In the genomic region with DNA sequence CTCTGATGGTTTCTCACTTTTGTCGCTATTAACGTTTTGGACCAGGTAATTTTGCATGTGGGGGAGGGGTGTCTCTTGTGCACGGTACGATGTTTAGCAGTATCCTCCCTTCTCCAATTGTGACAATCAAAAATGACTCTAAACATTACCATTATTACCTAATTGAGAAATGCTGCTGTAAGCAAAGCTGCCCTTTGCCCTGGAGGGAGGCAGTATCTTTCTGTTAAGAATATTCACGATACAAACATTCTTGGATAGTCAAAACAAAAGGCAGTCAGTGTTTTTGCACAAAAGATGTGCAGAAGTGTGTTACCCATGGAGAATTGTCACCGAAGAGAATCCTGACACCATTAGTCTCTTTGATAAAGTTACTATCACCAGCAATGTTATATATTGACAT, we compare ENCODE assay signal across 23 cellular contexts. TPM values are rescaled to one million over a fixed set of nuclear protein-coding genes. Genes with fewer than 3 reads are reported as not detected.
DNase-seq lines count a peak whose midpoint lies in the region; ATAC-seq, FAIRE-seq and TF ChIP-seq lines count a peak whose summit lies in the region.
"Had no signal": no experiment of that assay in that cellular context is flagged by ENCODE, and none has a peak within 500 bp of the region (broad histone marks: within the 10 kb centered on the region; RNA-seq: fewer than 3 reads in every experiment).

No MANE protein-coding gene starts in this region.

- no peak for FAIRE-seq in HepG2 (lab: Jason Lieb, UNC)
- no peak for FAIRE-seq in K562 (lab: Jason Lieb, UNC)
- FAIRE-seq: A204.1, GM12892 had no signal

- TF ChIP-seq RAD21 in HepG2 (CRISPR knock-in tag; IDR thresholded peaks at IDR 0.05) (no peak), K562 (CRISPR knock-in tag; conservative IDR thresholded peaks at IDR 0.05 in 1 of 2, IDR thresholded peaks at IDR 0.05 in 1 of 2) (no peak)

- H3K27ac Mint-ChIP-seq in activated T-cell treated with anti-CD3 and anti-CD28 coated beads, Interleukin-2, amount 50 U/mL, for 24 hours: peak overlapping the region; percentile 22
- H3K27ac Mint-ChIP-seq: B cell had no signal

- H3K4me2 ChIP-seq in HepG2 (ENCODE audit: low read depth, low read length): no peak overlapping the region
- no peak overlapping the region for H3K4me2 ChIP-seq in K562 (ENCODE audit: insufficient read depth, low read length)
- H3K4me2 ChIP-seq: BLaER1 had no signal

- WGBS in HepG2 (ENCODE audit: low lambda C conversion rate): 93% methylated on average over 6 of the region's 6 CpGs
- WGBS in right lobe of liver (ENCODE audit: insufficient coverage, low coverage, low lambda C conversion rate, missing lambda C conversion rate): 72% methylated on average over 6 of the region's 6 CpGs
- WGBS in K562 (ENCODE audit: insufficient coverage, low coverage, missing lambda C conversion rate): 81% methylated on average over 6 of the region's 6 CpGs

- H3K27ac ChIP-seq in HepG2 (ENCODE audit: extremely low read length, insufficient read depth, low read length) (no peak overlapping the region), right lobe of liver (no peak overlapping the region), K562 (ENCODE audit: extremely low read depth, low read depth, low read length) (no peak overlapping the region), coronary artery (no peak overlapping the region)
- H3K27ac ChIP-seq: 22Rv1, BLaER1, C4-2B had no signal

- H3K4me3 ChIP-seq in HepG2 (replicated peaks in 1 of 3; ENCODE audit: insufficient read depth in 1 of 3, low read depth in 2 of 3, low read length in 3 of 3) (no peak overlapping the region), right lobe of liver (no peak overlapping the region), K562 (no peak overlapping the region), coronary artery (no peak overlapping the region)
- H3K4me3 ChIP-seq: BLaER1 had no signal

- peaks cover 80% of the 10 kb centered on the region for H3K36me3 Mint-ChIP-seq in activated T-cell treated with anti-CD3 and anti-CD28 coated beads, Interleukin-2, amount 50 U/mL, for 24 hours (ENCODE audit: low read depth)

- H3K4me1 ChIP-seq in HepG2 (ENCODE audit: insufficient read depth, low read length) (peaks cover 54% of the 10 kb centered on the region), right lobe of liver (no peaks in the 10 kb centered on the region), K562 (replicated peaks in 1 of 2; ENCODE audit: control insufficient read depth in 2 of 2, insufficient read depth in 2 of 2, low read length in 2 of 2) (no peaks in the 10 kb centered on the region; a peak in 2 of 5 replicates)

- TF ChIP-seq EP300 in HepG2 (IDR thresholded peaks at IDR 0.05; ENCODE audit: low read depth in 2 of 2, low read length in 2 of 2) (no peak), HepG2 (CRISPR knock-in tag; IDR thresholded peaks at IDR 0.05; ENCODE audit: borderline replicate concordance) (no peak), K562 (IDR thresholded peaks at IDR 0.05; ENCODE audit: low read length) (no peak)

- no peaks in the 10 kb centered on the region for H3K9me1 ChIP-seq in K562 (ENCODE audit: control insufficient read depth, insufficient read depth, low read length)

- in situ Hi-C loops in HepG2 (cut with HindIII; ENCODE audit: extremely low pct_ligation_motif_present, low pct_unique_long_range_greater_than_20kb): no loop called here
- in situ Hi-C loops in K562 (cut with MboI): no loop called here

- no peak overlapping the region for H3K9ac ChIP-seq in HepG2 (ENCODE audit: insufficient read depth, low read depth, low read length)
- no peak overlapping the region for H3K9ac ChIP-seq in K562 (ENCODE audit: insufficient read depth in 1 of 2, low read depth in 2 of 2, low read length in 2 of 2)
- H3K9ac ChIP-seq: BLaER1 had no signal

- BruUV-seq in HepG2 (replicated peaks; lab: Mats Ljungman, UMichigan) (no TSS peak), K562 (replicated peaks; lab: Mats Ljungman, UMichigan) (no TSS peak)

- H2AFZ ChIP-seq in HepG2 (ENCODE audit: low read length) (no peak overlapping the region), K562 (ENCODE audit: low read depth, low read length) (no peak overlapping the region)

- no peak overlapping the region for H3K4me3 Mint-ChIP-seq in activated T-cell treated with anti-CD3 and anti-CD28 coated beads, Interleukin-2, amount 50 U/mL, for 24 hours
- H3K4me3 Mint-ChIP-seq: B cell; CD4-positive, CD25-positive, alpha-beta regulatory T cell; CD8-positive, alpha-beta memory T cell had no signal

- CTCF ChIA-PET in HepG2 (lab: Yijun Ruan, JAX; ENCODE audit: low intra/inter-chr PET ratio, low total read pairs): no interaction called here
- CTCF ChIA-PET in K562 (lab: Yijun Ruan, JAX; ENCODE audit: low intra/inter-chr PET ratio): no interaction called here

- H3K79me2 ChIP-seq in HepG2 (ENCODE audit: insufficient read depth, low read length) (peaks cover 42% of the 10 kb centered on the region), K562 (ENCODE audit: control insufficient read depth, insufficient read depth, low read length) (peaks cover 53% of the 10 kb centered on the region)

- TF ChIP-seq CTCF in HepG2 (CRISPR knock-in tag; IDR thresholded peaks at IDR 0.05) (no peak), right lobe of liver (IDR thresholded peaks at IDR 0.05) (no peak), K562 (IDR thresholded peaks at IDR 0.05 in 2 of 3, conservative IDR thresholded peaks at IDR 0.05 in 1 of 3; ENCODE audit: insufficient read depth in 2 of 3, low read depth in 1 of 3, low read length in 3 of 3) (no peak), coronary artery (IDR thresholded peaks at IDR 0.05) (no peak)

- H3K27me3 Mint-ChIP-seq in activated T-cell treated with anti-CD3 and anti-CD28 coated beads, Interleukin-2, amount 50 U/mL, for 24 hours: no peaks in the 10 kb centered on the region
- H3K27me3 Mint-ChIP-seq: B cell; CD4-positive, CD25-positive, alpha-beta regulatory T cell; CD8-positive, alpha-beta memory T cell had no signal

- peaks cover 46% of the 10 kb centered on the region for H3K4me1 Mint-ChIP-seq in activated T-cell treated with anti-CD3 and anti-CD28 coated beads, Interleukin-2, amount 50 U/mL, for 24 hours (ENCODE audit: low read depth)

- POLR2A ChIA-PET in HepG2 (lab: Yijun Ruan, JAX): interaction anchor here (0.8 to 2.0 kb wide), 3 partner anchors 10 to 15 kb away, joined by 3 to 7 read pairs (median 5); partner anchors contain the start of gene MALSU1
- POLR2A ChIA-PET in K562 (lab: Yijun Ruan, JAX): interaction anchor here (0.7 to 1.7 kb wide), 2 partner anchors 9 kb away, joined by 3 to 4 read pairs; no protein-coding TSS in a partner anchor

- no peak for ATAC-seq in HepG2
- ATAC-seq in right lobe of liver: no peak
- ATAC-seq in K562: no peak
- ATAC-seq in HG03521 (IDR thresholded peaks at IDR 0.05; ENCODE audit: unreplicated experiment): no peak

- TF ChIP-seq POLR2A in HepG2 (IDR thresholded peaks at IDR 0.05; ENCODE audit: insufficient read depth in 1 of 2, low read depth in 2 of 2, low read length in 2 of 2) (no peak), right lobe of liver (IDR thresholded peaks at IDR 0.05) (no peak), K562 (conservative IDR thresholded peaks at IDR 0.05) (no peak)

- H3K27me3 ChIP-seq in HepG2 (ENCODE audit: control insufficient read depth in 1 of 2, insufficient read depth in 2 of 2, low read length in 2 of 2): no peaks in the 10 kb centered on the region
- H3K27me3 ChIP-seq in right lobe of liver: no peaks in the 10 kb centered on the region
- no peaks in the 10 kb centered on the region for H3K27me3 ChIP-seq in K562 (ENCODE audit: control insufficient read depth in 2 of 2, insufficient read depth in 2 of 2, low read length in 2 of 2)
- H3K27me3 ChIP-seq: BLaER1 had no signal

- H3K9me3 ChIP-seq in HepG2 (ENCODE audit: low read length): no peaks in the 10 kb centered on the region
- H3K9me3 ChIP-seq in right lobe of liver: no peaks in the 10 kb centered on the region
- H3K9me3 ChIP-seq in K562 (replicated peaks; ENCODE audit: control insufficient read depth, insufficient read depth, low read depth, low read length): no peaks in the 10 kb centered on the region
- H3K9me3 ChIP-seq: BLaER1 had no signal

- peaks cover 5% of the 10 kb centered on the region; the same call in 1 of the 2 replicates for H4K20me1 ChIP-seq in HepG2 (ENCODE audit: insufficient read depth, low read length)
- H4K20me1 ChIP-seq in K562 (replicated peaks; ENCODE audit: control insufficient read depth, insufficient read depth, low read length): no peaks in the 10 kb centered on the region

- no peak for DNase-seq in activated T-cell treated with anti-CD3 and anti-CD28 coated beads, Interleukin-2, amount 50 U/mL, for 24 hours
- no peak for DNase-seq in activated T-cell treated with anti-CD3 and anti-CD28 coated beads, Interleukin-2, amount 50 U/mL, for 48 hours
- DNase-seq in HepG2 (ENCODE audit: low spot score) (no peak), right lobe of liver (no peak), K562 (ENCODE audit: extremely low read depth in 1 of 4, low spot score in 3 of 4) (no peak), SHP77 (lab: John Stamatoyannopoulos, UW) (no peak), coronary artery (ENCODE audit: low spot score) (no peak)
- DNase-seq: Calu3; CD4-positive, CD25-positive, alpha-beta regulatory T cell; CD8-positive, alpha-beta memory T cell; DMS53; DMS79 treated with DMSO at 0.1 percent for 48 hours; GF-D8; GOT3; H7; HCEC 1CT had no signal

- H3K9me3 Mint-ChIP-seq in activated T-cell treated with anti-CD3 and anti-CD28 coated beads, Interleukin-2, amount 50 U/mL, for 24 hours: no peaks in the 10 kb centered on the region
- H3K9me3 Mint-ChIP-seq: CD8-positive, alpha-beta memory T cell had no signal

- H3K36me3 ChIP-seq in HepG2 (replicated peaks in 1 of 2; ENCODE audit: control insufficient read depth in 1 of 2, insufficient read depth in 2 of 2, low read length in 2 of 2) (peaks cover 14 to 67% of the 10 kb centered on the region in 2 experiments), right lobe of liver (peaks cover 0 to 33% (median 9%) of the 10 kb centered on the region in 4 donors), K562 (ENCODE audit: control insufficient read depth, insufficient read depth, low read length) (peaks cover 95% of the 10 kb centered on the region)

- intact Hi-C loops in HepG2 (cut with micrococcal nuclease; ENCODE audit: unreplicated experiment) (no loop called here), right lobe of liver (cut with DNase I) (no loop called here), K562 (cut with micrococcal nuclease) (no loop called here)

RNA-seq across cellular contexts. Expression of gene MALSU1, which starts 9.6 kb away (rescaled TPM):
- total RNA-seq in HepG2 (2016; rRNA removed; fragmentation: Illumina TruSeq; extraction: Trizol): 141 and 188 TPM in 2 replicates
- 55.4 and 74.4 TPM in 2 replicates for total RNA-seq in HepG2 (2016; cell fraction: cytosol; rRNA removed; fragmentation: Illumina TruSeq; extraction: Trizol; ENCODE audit: low read depth)
- total RNA-seq in HepG2 (2016; cell fraction: insoluble cytoplasmic fraction; rRNA removed; fragmentation: Illumina TruSeq; extraction: Trizol): 134 and 186 TPM in 2 replicates
- 96.1 and 111 TPM in 2 replicates for total RNA-seq in HepG2 (2016; cell fraction: membrane; rRNA removed; fragmentation: Illumina TruSeq; extraction: Trizol)
- total RNA-seq in HepG2 (2016; cell fraction: nucleus; rRNA removed; fragmentation: Illumina TruSeq; extraction: Trizol): 49.1 and 52.9 TPM in 2 replicates
- polyA plus RNA-seq in HepG2 (2011; rRNA removed): 51.6 and 72.0 TPM in 2 replicates
- 82.4 and 82.6 TPM in 2 replicates for polyA plus RNA-seq in HepG2 (2011; cell fraction: cytosol; rRNA removed)
- 24.8 and 38.6 TPM in 2 replicates for polyA plus RNA-seq in HepG2 (2011; cell fraction: nucleus; rRNA removed)
- polyA plus RNA-seq in HepG2 (2012): 58.1 and 99.3 TPM in 2 replicates
- polyA plus RNA-seq in HepG2 (2016; cell fraction: cytosol; fragmentation: Illumina TruSeq; extraction: Trizol; ENCODE audit: low read depth): 78.8 and 82.1 TPM in 2 replicates
- polyA plus RNA-seq in HepG2 (2016; cell fraction: insoluble cytoplasmic fraction; fragmentation: Illumina TruSeq; extraction: Trizol; ENCODE audit: low read depth): 213 and 216 TPM in 2 replicates
- 91.1 and 105 TPM in 2 replicates for polyA plus RNA-seq in HepG2 (2016; cell fraction: membrane; fragmentation: Illumina TruSeq; extraction: Trizol; ENCODE audit: low read depth)
- 99.5 and 103 TPM in 2 replicates for polyA plus RNA-seq in HepG2 (2016; cell fraction: nucleus; fragmentation: Illumina TruSeq; extraction: Trizol; ENCODE audit: insufficient read depth, low read depth)
- polyA minus RNA-seq in HepG2 (2011; rRNA and poly(A)+ RNA removed; ENCODE audit: low replicate concordance): 18.4 and 23.7 TPM in 2 replicates
- 40.5 and 48.0 TPM in 2 replicates for polyA minus RNA-seq in HepG2 (2011; cell fraction: cytosol; rRNA and poly(A)+ RNA removed)
- 41.1 and 44.5 TPM in 2 replicates for polyA minus RNA-seq in HepG2 (2011; cell fraction: nucleus; rRNA and poly(A)+ RNA removed)
- total RNA-seq in right lobe of liver: 10 to 100 TPM; 36.7 to 55.1 (median 44.7) TPM
- 28.7 and 47.3 TPM in 2 replicates for total RNA-seq in K562 (2011; cell fraction: chromatin; rRNA removed; ENCODE audit: low replicate concordance)
- 20.0 and 22.1 TPM in 2 replicates for total RNA-seq in K562 (2011; cell fraction: nucleolus; rRNA removed)
- 22.9 and 23.3 TPM in 2 replicates for total RNA-seq in K562 (2011; cell fraction: nucleoplasm; rRNA removed)
- 221 and 308 TPM in 2 replicates for total RNA-seq in K562 (2014; rRNA removed)
- 81.2 and 83.4 TPM in 2 replicates for total RNA-seq in K562 (2014; rRNA removed; fragmentation: Illumina TruSeq; extraction: Trizol)
- total RNA-seq in K562 (2015; rRNA removed; fragmentation: Illumina TruSeq; extraction: Trizol): 76.8 and 80.0 TPM in 2 replicates
- 100 and 101 TPM in 2 replicates for total RNA-seq in K562 (2021)
- polyA plus RNA-seq in K562 (2011; rRNA removed): 70.6 and 93.3 TPM in 2 replicates
- 72.5 and 84.7 TPM in 2 replicates for polyA plus RNA-seq in K562 (2011; cell fraction: cytosol; rRNA removed)
- polyA plus RNA-seq in K562 (2011; cell fraction: nucleus; rRNA removed): 37.3 and 38.5 TPM in 2 replicates
- polyA plus RNA-seq in K562 (2012): 38.9 and 109 TPM in 2 replicates
- polyA plus RNA-seq in K562 (2014; fragmentation: Illumina TruSeq; extraction: Trizol): 48.2 and 82.9 TPM in 2 replicates
- 10 to 100 TPM; 12.3 to 14.4 TPM for polyA plus RNA-seq in K562 (2014; fragmentation: Nextera tagmentation; extraction: Ambion mirVana)
- polyA plus RNA-seq in K562 (2014; rRNA removed): 141 and 180 TPM in 2 replicates
- 82.0 and 88.4 TPM in 2 replicates for polyA minus RNA-seq in K562 (2011; rRNA and poly(A)+ RNA removed)
- 42.1 and 47.6 TPM in 2 replicates for polyA minus RNA-seq in K562 (2011; cell fraction: cytosol; rRNA and poly(A)+ RNA removed)
- 24.0 and 39.0 TPM in 2 replicates for polyA minus RNA-seq in K562 (2011; cell fraction: nucleus; rRNA and poly(A)+ RNA removed)
